ENCODE assay signal across 17 cellular contexts in genomic region chr2:164711246-164712138, GRCh38.
DNase-seq lines count a peak whose midpoint lies in the region; ATAC-seq and TF ChIP-seq lines count a peak whose summit lies in the region.
"Had no signal": no experiment of that assay in that cellular context is flagged by ENCODE, and none has a peak within 500 bp of the region (broad histone marks: within the 10 kb centered on the region; RNA-seq: fewer than 3 reads in every experiment).

No MANE protein-coding gene starts in this region.

- no peaks in the 10 kb centered on the region for H3K36me3 Mint-ChIP-seq in immature natural killer cell
- H3K36me3 Mint-ChIP-seq: CD4-positive, CD25-positive, alpha-beta regulatory T cell; natural killer cell had no signal

- peak; percentile 97 for DNase-seq in kidney tubule cell (ENCODE audit: low spot score)
- DNase-seq in upper lobe of left lung = no peak
- no peak for DNase-seq in effector memory CD4-positive, alpha-beta T cell
- no peak for DNase-seq in immature natural killer cell
- DNase-seq in left ventricle myocardium inferior = no peak
- DNase-seq: activated CD8-positive, alpha-beta memory T cell treated with anti-CD3 and anti-CD28 coated beads for 24 hours; activated gamma-delta T cell treated with Interleukin-2 at 50 U/mL for 16 hours; brain microvascular endothelial cell; CD4-positive, CD25-positive, alpha-beta regulatory T cell; effector CD4-positive, alpha-beta T cell; foreskin fibroblast; natural killer cell; NCI-H2029 treated with DMSO at 0.1 percent for 48 hours; stimulated activated naive CD8-positive, alpha-beta T cell treated with anti-CD3 and anti-CD28 coated beads, Interleukin-15, Interleukin-2, amounts not matched to agents 100 U/mL and 50 U/mL, for 24 hours had no signal

- intact Hi-C loops in left ventricle myocardium inferior (cut with micrococcal nuclease) = no loop called here

- H3K27ac ChIP-seq in upper lobe of left lung = peak overlapping the region in 2 of 4 donors; percentile 54 to 68
- no peak overlapping the region for H3K27ac ChIP-seq in effector memory CD4-positive, alpha-beta T cell (ENCODE audit: insufficient read depth, low read length, poor library complexity, severe bottlenecking)
- no peak overlapping the region for H3K27ac ChIP-seq in left ventricle myocardium inferior (replicated peaks)
- H3K27ac ChIP-seq: brain microvascular endothelial cell, SK-N-MC had no signal

- no peak for TF ChIP-seq POLR2A in upper lobe of left lung (IDR thresholded peaks at IDR 0.05)

- H3K9me3 Mint-ChIP-seq in immature natural killer cell = no peaks in the 10 kb centered on the region
- H3K9me3 Mint-ChIP-seq: natural killer cell had no signal

- H3K4me1 Mint-ChIP-seq in immature natural killer cell = no peaks in the 10 kb centered on the region
- H3K4me1 Mint-ChIP-seq: CD4-positive, CD25-positive, alpha-beta regulatory T cell; natural killer cell had no signal

- no peak overlapping the region for H3K4me3 ChIP-seq in upper lobe of left lung
- H3K4me3 ChIP-seq in effector memory CD4-positive, alpha-beta T cell (ENCODE audit: insufficient read depth, low read depth, low read length, poor library complexity, severe bottlenecking) = no peak overlapping the region
- H3K4me3 ChIP-seq in left ventricle myocardium inferior = no peak overlapping the region
- H3K4me3 ChIP-seq: SK-N-MC had no signal

- no peak for TF ChIP-seq CTCF in upper lobe of left lung (IDR thresholded peaks at IDR 0.05)
- no peak for TF ChIP-seq CTCF in left ventricle myocardium inferior (IDR thresholded peaks at IDR 0.05; ENCODE audit: borderline replicate concordance)

- H3K4me3 Mint-ChIP-seq in immature natural killer cell = no peak overlapping the region
- H3K4me3 Mint-ChIP-seq: CD4-positive, CD25-positive, alpha-beta regulatory T cell; natural killer cell had no signal

- H3K36me3 ChIP-seq in upper lobe of left lung = no peaks in the 10 kb centered on the region
- no peaks in the 10 kb centered on the region for H3K36me3 ChIP-seq in effector memory CD4-positive, alpha-beta T cell (ENCODE audit: control insufficient read depth, insufficient read depth, low read length)
- no peaks in the 10 kb centered on the region for H3K36me3 ChIP-seq in left ventricle myocardium inferior
- H3K36me3 ChIP-seq: brain microvascular endothelial cell had no signal

- H3K4me1 ChIP-seq in upper lobe of left lung = peaks cover 0 to 14% (median 0%) of the 10 kb centered on the region in 4 donors
- no peaks in the 10 kb centered on the region for H3K4me1 ChIP-seq in effector memory CD4-positive, alpha-beta T cell (ENCODE audit: control insufficient read depth, insufficient read depth, low read length, poor library complexity, severe bottlenecking)
- H3K4me1 ChIP-seq in left ventricle myocardium inferior = peaks cover 6% of the 10 kb centered on the region

- peaks cover 0 to 4% (median 2%) of the 10 kb centered on the region in 3 donors for H3K27me3 Mint-ChIP-seq in immature natural killer cell (ENCODE audit: low read depth in 3 of 3)

- 61 to 63% methylated on average over 1 of the region's 1 CpG for WGBS in upper lobe of left lung, 2 donors

- H3K27me3 ChIP-seq in upper lobe of left lung (no peaks in the 10 kb centered on the region), left ventricle myocardium inferior (ENCODE audit: low read depth) (no peaks in the 10 kb centered on the region)
- no peaks in the 10 kb centered on the region for H3K27me3 ChIP-seq in effector memory CD4-positive, alpha-beta T cell (replicated peaks; ENCODE audit: control insufficient read depth, insufficient read depth, low read length, poor library complexity, severe bottlenecking)
- H3K27me3 ChIP-seq: brain microvascular endothelial cell had no signal

- ATAC-seq in GM19452 (IDR thresholded peaks at IDR 0.05; ENCODE audit: unreplicated experiment) (peak; percentile 64), HG03571 (IDR thresholded peaks at IDR 0.05; ENCODE audit: unreplicated experiment) (peak; percentile 79), upper lobe of left lung (ENCODE audit: low FRiP score in 2 of 2) (peak; percentile 53 to 84)
- ATAC-seq: natural killer cell; stimulated activated naive CD8-positive, alpha-beta T cell treated with anti-CD3 and anti-CD28 coated beads, Interleukin-15, Interleukin-2, amounts not matched to agents 100 U/mL and 50 U/mL, for 24 hours had no signal

- H3K27ac Mint-ChIP-seq in immature natural killer cell = no peak overlapping the region
- H3K27ac Mint-ChIP-seq: CD4-positive, CD25-positive, alpha-beta regulatory T cell; natural killer cell had no signal

- no peaks in the 10 kb centered on the region for H3K9me3 ChIP-seq in upper lobe of left lung
- H3K9me3 ChIP-seq in effector memory CD4-positive, alpha-beta T cell (ENCODE audit: control insufficient read depth, low read length) = no peaks in the 10 kb centered on the region
- no peaks in the 10 kb centered on the region for H3K9me3 ChIP-seq in left ventricle myocardium inferior (replicated peaks)

- no peak for TF ChIP-seq EP300 in upper lobe of left lung (IDR thresholded peaks at IDR 0.05)
